Comparison of ENCODE assay signal across 9 cellular contexts in the genomic region with DNA sequence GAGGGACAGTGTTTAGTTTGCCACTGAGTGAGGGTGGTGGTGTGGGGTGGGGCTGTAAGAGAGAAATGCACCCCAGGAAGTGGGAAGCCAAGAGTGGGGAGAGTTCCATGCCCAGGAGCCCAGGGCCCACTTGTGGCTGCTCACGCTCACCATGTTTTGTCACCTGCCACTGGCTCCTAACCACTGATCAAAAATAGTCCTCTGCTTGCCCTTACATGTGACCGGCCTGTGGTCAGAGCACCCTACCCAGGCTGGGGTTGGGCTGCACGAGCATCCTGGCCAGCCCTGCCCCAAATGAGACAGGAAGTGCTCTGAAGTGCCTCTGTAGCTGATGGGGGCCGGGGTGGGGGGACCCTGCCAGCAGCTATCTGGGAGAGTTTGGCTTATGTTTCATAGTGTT.
DNase-seq lines count a peak whose midpoint lies in the region; ATAC-seq, FAIRE-seq and TF ChIP-seq lines count a peak whose summit lies in the region.
"Had no signal": no experiment of that assay in that cellular context is flagged by ENCODE, and none has a peak within 500 bp of the region (broad histone marks: within the 10 kb centered on the region; RNA-seq: fewer than 3 reads in every experiment).

No MANE protein-coding gene starts in this region.

- DNase-seq in activated effector memory CD4-positive, alpha-beta T cell treated with Interleukin-2 at 50 U/mL for 16 hours, result peak; percentile 27
- no peak for DNase-seq in activated effector memory CD4-positive, alpha-beta T cell treated with anti-CD3 and anti-CD28 coated beads, Interleukin-2, amount 50 U/mL, for 16 hours
- DNase-seq in activated CD8-positive, alpha-beta memory T cell treated with anti-CD3 and anti-CD28 coated beads, Interleukin-2, amount 10 ng/mL, durations not matched to agents 7 days and 5 days, result peak; percentile 80
- peak; percentile 41 to 58 for DNase-seq in stimulated activated naive CD8-positive, alpha-beta T cell treated with anti-CD3 and anti-CD28 coated beads, Interleukin-15, amount 100 ng/mL, for 72 hours
- DNase-seq in HuH-7 (ENCODE audit: low spot score), result no peak
- no peak for DNase-seq in kidney
- no peak for DNase-seq in GM23248
- DNase-seq: NCI-H226 had no signal

- H3K4me3 ChIP-seq in kidney (ENCODE audit: low read length in 2 of 2), result no peak overlapping the region
- no peak overlapping the region for H3K4me3 ChIP-seq in GM23248

- intact Hi-C loops in kidney (cut with DNase I), result no loop called here

- H3K4me3 Mint-ChIP-seq in activated CD8-positive, alpha-beta memory T cell treated with anti-CD3 and anti-CD28 coated beads, Interleukin-2, amount 10 ng/mL, durations not matched to agents 7 days and 5 days, result no peak overlapping the region
- H3K4me3 Mint-ChIP-seq in stimulated activated naive CD8-positive, alpha-beta T cell treated with anti-CD3 and anti-CD28 coated beads, Interleukin-15, amount 100 ng/mL, for 72 hours, result peak overlapping the region in 1 of 2 donors; percentile 70

- in situ Hi-C loops in GM23248 (cut with MboI), result no loop called here

- H3K27me3 ChIP-seq in GM23248 (replicated peaks; ENCODE audit: insufficient read depth), result 0 out of 2 replicates have a peak, but pooled peaks cover 13% of the 10 kb centered on the region

- 74 to 78% methylated on average over 4 of the region's 4 CpGs for WGBS in GM23248 (ENCODE audit: low coverage in 1 of 2, low lambda C conversion rate in 2 of 2, missing lambda C conversion rate in 2 of 2), 2 experiments

- H4K20me1 ChIP-seq in GM23248 (ENCODE audit: insufficient read depth), result no peaks in the 10 kb centered on the region

- no peak for TF ChIP-seq CTCF in kidney (IDR thresholded peaks at IDR 0.05; ENCODE audit: borderline replicate concordance, extremely low read depth, insufficient read depth)

- H3K9ac ChIP-seq in kidney (ENCODE audit: low read length in 2 of 2) (no peak overlapping the region), GM23248 (no peak overlapping the region)

- H3K4me1 ChIP-seq in kidney (ENCODE audit: control insufficient read depth in 1 of 2, insufficient read depth in 1 of 2, low read depth in 1 of 2, low read length in 2 of 2) (peaks cover 0 to 3% of the 10 kb centered on the region in 2 donors), GM23248 (ENCODE audit: insufficient read depth) (no peaks in the 10 kb centered on the region)

- CTCF ChIA-PET in activated CD8-positive, alpha-beta memory T cell treated with anti-CD3 and anti-CD28 coated beads, Interleukin-2, amount 10 ng/mL, durations not matched to agents 7 days and 5 days (lab: Charles Lee), result interaction anchor here (1.1 to 2.0 kb wide), 4 partner anchors 45 to 89 kb away, joined by 3 to 5 read pairs (median 3); no protein-coding TSS in a partner anchor

- H3K79me2 ChIP-seq in GM23248 (ENCODE audit: insufficient read depth), result no peaks in the 10 kb centered on the region

- H3K4me1 Mint-ChIP-seq in activated CD8-positive, alpha-beta memory T cell treated with anti-CD3 and anti-CD28 coated beads, Interleukin-2, amount 10 ng/mL, durations not matched to agents 7 days and 5 days, result peaks cover 40% of the 10 kb centered on the region
- H3K4me1 Mint-ChIP-seq in stimulated activated naive CD8-positive, alpha-beta T cell treated with anti-CD3 and anti-CD28 coated beads, Interleukin-15, amount 100 ng/mL, for 72 hours, result peaks cover 56% of the 10 kb centered on the region

- peaks cover 13% of the 10 kb centered on the region for H3K27me3 Mint-ChIP-seq in activated CD8-positive, alpha-beta memory T cell treated with anti-CD3 and anti-CD28 coated beads, Interleukin-2, amount 10 ng/mL, durations not matched to agents 7 days and 5 days
- peaks cover 1% of the 10 kb centered on the region for H3K27me3 Mint-ChIP-seq in stimulated activated naive CD8-positive, alpha-beta T cell treated with anti-CD3 and anti-CD28 coated beads, Interleukin-15, amount 100 ng/mL, for 72 hours

- H3F3A ChIP-seq in GM23248 (ENCODE audit: insufficient read depth), result no peaks in the 10 kb centered on the region

- no peaks in the 10 kb centered on the region for H3K9me3 Mint-ChIP-seq in activated CD8-positive, alpha-beta memory T cell treated with anti-CD3 and anti-CD28 coated beads, Interleukin-2, amount 10 ng/mL, durations not matched to agents 7 days and 5 days (ENCODE audit: low read depth)
- H3K9me3 Mint-ChIP-seq in stimulated activated naive CD8-positive, alpha-beta T cell treated with anti-CD3 and anti-CD28 coated beads, Interleukin-15, amount 100 ng/mL, for 72 hours, result no peaks in the 10 kb centered on the region

- no peak overlapping the region for H3K4me2 ChIP-seq in GM23248 (ENCODE audit: unreplicated experiment)

- H3K27ac ChIP-seq in kidney (ENCODE audit: low read depth in 2 of 2, low read length in 2 of 2) (no peak overlapping the region), GM23248 (no peak overlapping the region)

- FAIRE-seq in kidney (lab: Jason Lieb, UNC), result no peak

- peak; percentile 37 for ATAC-seq in HG03095 (IDR thresholded peaks at IDR 0.05; ENCODE audit: unreplicated experiment)
- peak; percentile 69 for ATAC-seq in activated CD8-positive, alpha-beta memory T cell treated with anti-CD3 and anti-CD28 coated beads, Interleukin-2, amount 10 ng/mL, durations not matched to agents 7 days and 5 days
- ATAC-seq in stimulated activated naive CD8-positive, alpha-beta T cell treated with anti-CD3 and anti-CD28 coated beads, Interleukin-15, amount 100 ng/mL, for 72 hours, result peak; percentile 85

- H3K27ac Mint-ChIP-seq in activated CD8-positive, alpha-beta memory T cell treated with anti-CD3 and anti-CD28 coated beads, Interleukin-2, amount 10 ng/mL, durations not matched to agents 7 days and 5 days, result peak overlapping the region; percentile 37
- peak overlapping the region; percentile 26 to 86 for H3K27ac Mint-ChIP-seq in stimulated activated naive CD8-positive, alpha-beta T cell treated with anti-CD3 and anti-CD28 coated beads, Interleukin-15, amount 100 ng/mL, for 72 hours

- H2AFZ ChIP-seq in GM23248, result no peak overlapping the region

- H3K36me3 Mint-ChIP-seq in activated CD8-positive, alpha-beta memory T cell treated with anti-CD3 and anti-CD28 coated beads, Interleukin-2, amount 10 ng/mL, durations not matched to agents 7 days and 5 days, result no peaks in the 10 kb centered on the region

- H3K36me3 ChIP-seq in kidney (ENCODE audit: control insufficient read depth in 1 of 2, insufficient read depth in 2 of 2, low read length in 2 of 2), result no peaks in the 10 kb centered on the region
- H3K36me3 ChIP-seq in GM23248 (ENCODE audit: low read depth), result no peaks in the 10 kb centered on the region

- no peaks in the 10 kb centered on the region for H3K9me2 ChIP-seq in GM23248 (ENCODE audit: insufficient read depth)

- no peaks in the 10 kb centered on the region for H3K9me3 ChIP-seq in kidney (ENCODE audit: control insufficient read depth in 1 of 2, low read length in 2 of 2)
- H3K9me3 ChIP-seq in GM23248 (ENCODE audit: low read depth), result no peaks in the 10 kb centered on the region

Comparison
In these comparisons a context has a peak if more than half of its experiments do, and no peak if none do; other contexts are left out.
1. DNase-seq: peak in activated effector memory CD4-positive, alpha-beta T cell treated with Interleukin-2 at 50 U/mL for 16 hours (single experiment), activated CD8-positive, alpha-beta memory T cell treated with anti-CD3 and anti-CD28 coated beads, Interleukin-2, amount 10 ng/mL, durations not matched to agents 7 days and 5 days (single experiment) and stimulated activated naive CD8-positive, alpha-beta T cell treated with anti-CD3 and anti-CD28 coated beads, Interleukin-15, amount 100 ng/mL, for 72 hours (2 of 2); none in activated effector memory CD4-positive, alpha-beta T cell treated with anti-CD3 and anti-CD28 coated beads, Interleukin-2, amount 50 U/mL, for 16 hours (single experiment), HuH-7 (single experiment), kidney (single experiment) and GM23248 (single experiment).
2. Peak in every context shown above with its lines, with median percentiles within 50 percentile points of each other: ATAC-seq.